In the genomic region with DNA sequence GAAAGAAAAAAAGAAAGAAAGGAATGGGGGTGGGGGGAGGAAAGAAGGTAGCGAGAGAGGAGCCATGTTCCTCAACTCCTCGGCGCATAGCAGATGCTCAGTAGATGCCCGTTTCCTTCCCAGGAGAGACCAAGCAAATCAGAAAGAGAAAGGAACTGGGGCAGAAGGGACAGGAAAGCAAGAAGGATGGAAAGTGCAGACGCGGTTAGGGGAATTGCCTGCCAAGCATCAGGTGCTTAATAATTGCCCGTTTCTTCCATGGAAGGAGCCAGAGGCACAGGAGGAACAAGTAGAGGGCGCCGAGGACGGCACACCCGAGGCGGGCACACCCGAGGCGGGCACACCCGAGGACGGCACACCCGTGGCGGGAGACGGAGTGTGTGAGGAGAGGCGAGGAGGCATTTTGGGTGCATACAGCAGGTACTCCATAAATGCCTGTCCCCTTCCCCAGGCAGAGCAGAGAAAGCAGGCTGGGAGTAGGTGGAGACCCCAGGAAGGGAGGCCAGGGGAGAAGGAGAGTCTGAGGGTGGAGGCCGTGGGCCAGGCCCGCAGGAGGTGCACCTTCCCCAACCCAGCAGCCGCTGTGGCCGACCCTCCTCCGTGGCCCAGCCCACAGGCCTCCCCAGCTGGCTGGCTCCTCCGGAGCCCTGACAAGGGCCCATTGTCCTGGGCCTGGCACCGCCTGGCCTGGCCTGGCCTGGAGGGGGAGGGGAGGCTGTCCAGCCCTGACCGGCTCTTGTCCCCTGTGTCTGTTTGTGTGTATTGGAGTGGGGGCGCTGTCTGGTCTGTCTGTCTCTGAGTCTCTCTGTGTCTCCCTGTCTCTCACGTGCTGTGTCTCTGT, we compare ENCODE assay signal across 13 cellular contexts. TPM values are rescaled to one million over a fixed set of nuclear protein-coding genes. Genes with fewer than 3 reads are reported as not detected.
A peak's percentile ranks its signal among the peaks of the same experiment; 100 is the strongest.
DNase-seq lines count a peak whose midpoint lies in the region; ATAC-seq, FAIRE-seq and TF ChIP-seq lines count a peak whose summit lies in the region.
"Had no signal": no experiment of that assay in that cellular context is flagged by ENCODE, and none has a peak within 500 bp of the region (broad histone marks: within the 10 kb centered on the region; RNA-seq: fewer than 3 reads in every experiment).

No MANE protein-coding gene starts in this region.

- H3K4me3 ChIP-seq in H7 (ENCODE audit: insufficient read depth, low read depth, low read length): no peak overlapping the region
- no peak overlapping the region for H3K4me3 ChIP-seq in kidney (ENCODE audit: low read length in 2 of 2)
- H3K4me3 ChIP-seq in hepatocyte: no peak overlapping the region
- H3K4me3 ChIP-seq: BLaER1 treated with 17β-estradiol and CSF1 and Interleukin-3, amounts not matched to agents 10 nM and 100 nM had no signal

- H3K27ac Mint-ChIP-seq in T-helper 2 cell treated with Interferon-gamma antibody and Interleukin-4, amounts not matched to agents 5 μg/mL and 100 μg/mL, for 36 hours: no peak overlapping the region
- H3K27ac Mint-ChIP-seq: memory B cell, T-cell had no signal

- no peaks in the 10 kb centered on the region for H3K9me2 ChIP-seq in hepatocyte (replicated peaks; ENCODE audit: insufficient read depth)

- FAIRE-seq in kidney (lab: Jason Lieb, UNC) (no peak), D721Med (lab: Jason Lieb, UNC) (no peak)

- no peak overlapping the region for H2AFZ ChIP-seq in hepatocyte

- H3K36me3 ChIP-seq in H7 (replicated peaks; ENCODE audit: control insufficient read depth, insufficient read depth, low read length) (no peaks in the 10 kb centered on the region), kidney (ENCODE audit: control insufficient read depth in 1 of 2, insufficient read depth in 2 of 2, low read length in 2 of 2) (no peaks in the 10 kb centered on the region), hepatocyte (replicated peaks; ENCODE audit: insufficient read depth, low read depth) (no peaks in the 10 kb centered on the region)
- H3K36me3 ChIP-seq: BLaER1 treated with 17β-estradiol and CSF1 and Interleukin-3, amounts not matched to agents 10 nM and 100 nM had no signal

- no peaks in the 10 kb centered on the region for H3K9me3 ChIP-seq in kidney (ENCODE audit: control insufficient read depth in 1 of 2, low read length in 2 of 2)
- H3K9me3 ChIP-seq in hepatocyte (ENCODE audit: low read depth): no peaks in the 10 kb centered on the region
- H3K9me3 ChIP-seq: BLaER1 treated with 17β-estradiol and CSF1 and Interleukin-3, amounts not matched to agents 10 nM and 100 nM had no signal

- H3K4me1 ChIP-seq in kidney (ENCODE audit: control insufficient read depth in 1 of 2, insufficient read depth in 1 of 2, low read depth in 1 of 2, low read length in 2 of 2): no peaks in the 10 kb centered on the region
- H3K4me1 ChIP-seq in hepatocyte (ENCODE audit: insufficient read depth): no peaks in the 10 kb centered on the region

- peaks cover 59% of the 10 kb centered on the region for H3K27me3 ChIP-seq in H7 (ENCODE audit: control insufficient read depth, insufficient read depth, low read length)
- peaks cover 21% of the 10 kb centered on the region for H3K27me3 ChIP-seq in hepatocyte

- no peak for ATAC-seq in GM19467 (IDR thresholded peaks at IDR 0.05; ENCODE audit: unreplicated experiment)
- ATAC-seq: T-cell had no signal

- no peaks in the 10 kb centered on the region for H3K79me2 ChIP-seq in hepatocyte

- DNase-seq in H7 (peak; percentile 78), caudate nucleus (lab: John Stamatoyannopoulos, UW) (peak in 59 of 61 donors; percentile 70 to 98 (median 90)), kidney (peak; percentile 53), retina (peak; percentile 84), D721Med (ENCODE audit: insufficient read length, low spot score) (no peak), hepatocyte (ENCODE audit: low spot score) (no peak)
- no peak for DNase-seq in T-helper 2 cell treated with Interferon-gamma antibody and Interleukin-4, amounts not matched to agents 5 μg/mL and 100 μg/mL, for 36 hours (ENCODE audit: low spot score)
- DNase-seq: KG1, NCI-H446, T-cell had no signal

- no peak overlapping the region for H3K9ac ChIP-seq in kidney (ENCODE audit: low read length in 2 of 2)
- H3K9ac ChIP-seq: BLaER1 treated with 17β-estradiol and CSF1 and Interleukin-3, amounts not matched to agents 10 nM and 100 nM had no signal

- H3K4me3 Mint-ChIP-seq in T-helper 2 cell treated with Interferon-gamma antibody and Interleukin-4, amounts not matched to agents 5 μg/mL and 100 μg/mL, for 36 hours: no peak overlapping the region
- H3K4me3 Mint-ChIP-seq: memory B cell, T-cell had no signal

- H4K20me1 ChIP-seq in hepatocyte (ENCODE audit: insufficient read depth, poor library complexity, severe bottlenecking): no peaks in the 10 kb centered on the region
- H4K20me1 ChIP-seq: BLaER1 treated with 17β-estradiol and CSF1 and Interleukin-3, amounts not matched to agents 10 nM and 100 nM had no signal

- no peaks in the 10 kb centered on the region for H3K36me3 Mint-ChIP-seq in T-helper 2 cell treated with Interferon-gamma antibody and Interleukin-4, amounts not matched to agents 5 μg/mL and 100 μg/mL, for 36 hours (ENCODE audit: low read depth)

- peaks cover 10% of the 10 kb centered on the region for H3K4me1 Mint-ChIP-seq in T-helper 2 cell treated with Interferon-gamma antibody and Interleukin-4, amounts not matched to agents 5 μg/mL and 100 μg/mL, for 36 hours (ENCODE audit: low read depth)

- peaks cover 8% of the 10 kb centered on the region for H3K27me3 Mint-ChIP-seq in T-helper 2 cell treated with Interferon-gamma antibody and Interleukin-4, amounts not matched to agents 5 μg/mL and 100 μg/mL, for 36 hours (ENCODE audit: low read depth)
- H3K27me3 Mint-ChIP-seq: memory B cell, T-cell had no signal

- no peaks in the 10 kb centered on the region for H3K9me3 Mint-ChIP-seq in T-helper 2 cell treated with Interferon-gamma antibody and Interleukin-4, amounts not matched to agents 5 μg/mL and 100 μg/mL, for 36 hours
- H3K9me3 Mint-ChIP-seq: memory B cell, T-cell had no signal

- H3K27ac ChIP-seq in caudate nucleus (ENCODE audit: low read depth, low read length) (peak overlapping the region; percentile 99), kidney (ENCODE audit: low read depth in 2 of 2, low read length in 2 of 2) (no peak overlapping the region), hepatocyte (no peak overlapping the region)
- H3K27ac ChIP-seq: BLaER1 treated with 17β-estradiol and CSF1 and Interleukin-3, amounts not matched to agents 10 nM and 100 nM had no signal

- TF ChIP-seq CTCF in kidney (IDR thresholded peaks at IDR 0.05; ENCODE audit: borderline replicate concordance, extremely low read depth, insufficient read depth) (no peak), D721Med (IDR thresholded peaks at IDR 0.05; ENCODE audit: insufficient read depth, missing control alignments) (no peak), hepatocyte (IDR thresholded peaks at IDR 0.05; ENCODE audit: poor library complexity) (no peak)

- 81% methylated on average over 27 of the region's 30 CpGs for WGBS in hepatocyte (ENCODE audit: low lambda C conversion rate, missing lambda C conversion rate)

- intact Hi-C loops in kidney (cut with DNase I): no loop called here

- no peak overlapping the region for H3K4me2 ChIP-seq in hepatocyte
- H3K4me2 ChIP-seq: BLaER1 treated with 17β-estradiol and CSF1 and Interleukin-3, amounts not matched to agents 10 nM and 100 nM had no signal

RNA-seq across cellular contexts. Expression of a gene that starts 14.6 kb away (rescaled TPM):
- 4.7 and 4.9 TPM in 2 replicates for total RNA-seq in H7 (2014; rRNA removed; shearing (Covaris generic))
- 31.7 TPM for total RNA-seq in kidney
- 73.7 TPM for polyA plus RNA-seq in kidney (ENCODE audit: insufficient read depth, low read depth, low replicate concordance)
- total RNA-seq in hepatocyte: 19.0 and 28.1 TPM in 2 replicates
- polyA plus RNA-seq in hepatocyte: 81.8 and 82.9 TPM in 2 replicates

RNA-seq across cellular contexts. Expression of a gene that starts 17.3 kb away (rescaled TPM):
- total RNA-seq in H7 (2014; rRNA removed; shearing (Covaris generic)): not detected in 2 replicates
- not detected for total RNA-seq in kidney
- 115 TPM for polyA plus RNA-seq in kidney (ENCODE audit: insufficient read depth, low read depth, low replicate concordance)
- 9.0 and 9.2 TPM in 2 replicates for total RNA-seq in hepatocyte
- 5.2 and 7.4 TPM in 2 replicates for polyA plus RNA-seq in hepatocyte
- total RNA-seq: T-cell had no signal

RNA-seq across cellular contexts. Expression of a gene that starts 19.8 kb away (rescaled TPM):
- 4.5 and 8.1 TPM in 2 replicates for total RNA-seq in H7 (2014; rRNA removed; shearing (Covaris generic))
- total RNA-seq in kidney (2.0 TPM), hepatocyte (2.7 and 5.0 TPM in 2 replicates)
- polyA plus RNA-seq in kidney (ENCODE audit: insufficient read depth, low read depth, low replicate concordance) (9.0 TPM), hepatocyte (10.4 and 11.5 TPM in 2 replicates)

RNA-seq across cellular contexts. Expression of a gene that starts 20.1 kb away (rescaled TPM):
- 146 and 166 TPM in 2 replicates for total RNA-seq in H7 (2014; rRNA removed; shearing (Covaris generic))
- total RNA-seq in kidney: 184 TPM
- polyA plus RNA-seq in kidney (ENCODE audit: insufficient read depth, low read depth, low replicate concordance): 199 TPM
- total RNA-seq in hepatocyte: 147 and 160 TPM in 2 replicates
- polyA plus RNA-seq in hepatocyte: 31.3 and 35.6 TPM in 2 replicates

Comparison
In these comparisons a context has a peak if more than half of its experiments do, and no peak if none do; other contexts are left out.
1. DNase-seq: peak in H7 (single experiment), caudate nucleus (59 of 61), kidney (single experiment) and retina (single experiment); none in D721Med (single experiment), hepatocyte (single experiment) and T-helper 2 cell treated with Interferon-gamma antibody and Interleukin-4, amounts not matched to agents 5 μg/mL and 100 μg/mL, for 36 hours (single experiment).